Comparison of ENCODE assay signal across 1 cellular context in the genomic region with DNA sequence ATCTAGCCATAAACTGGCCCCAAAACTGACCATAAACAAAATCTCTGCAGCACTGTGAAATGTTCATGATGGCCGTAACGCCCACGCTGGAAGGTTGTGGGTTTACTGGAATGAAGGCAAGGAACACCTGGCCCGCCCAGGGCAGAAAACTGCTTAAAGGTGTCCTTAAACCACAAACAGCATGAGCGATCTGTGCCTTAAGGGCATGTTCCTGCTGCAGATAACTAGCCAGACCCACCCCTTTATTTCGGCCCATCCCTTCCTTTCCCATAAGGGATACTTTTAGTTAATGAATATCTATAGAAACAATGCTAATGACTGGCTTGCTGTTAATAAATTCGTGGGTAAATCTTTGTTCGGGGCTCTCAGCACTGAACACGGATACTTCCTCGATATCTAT.
TF ChIP-seq lines count a peak whose summit lies in the region.

No MANE protein-coding gene starts in this region.

TF ChIP-seq in HepG2, 621 proteins besides CTCF, POLR2A, EP300 and RAD21:
- peak; percentile 97 for TF ChIP-seq ZNF761 (CRISPR knock-in tag; conservative IDR thresholded peaks at IDR 0.05)
